In the genomic region with DNA sequence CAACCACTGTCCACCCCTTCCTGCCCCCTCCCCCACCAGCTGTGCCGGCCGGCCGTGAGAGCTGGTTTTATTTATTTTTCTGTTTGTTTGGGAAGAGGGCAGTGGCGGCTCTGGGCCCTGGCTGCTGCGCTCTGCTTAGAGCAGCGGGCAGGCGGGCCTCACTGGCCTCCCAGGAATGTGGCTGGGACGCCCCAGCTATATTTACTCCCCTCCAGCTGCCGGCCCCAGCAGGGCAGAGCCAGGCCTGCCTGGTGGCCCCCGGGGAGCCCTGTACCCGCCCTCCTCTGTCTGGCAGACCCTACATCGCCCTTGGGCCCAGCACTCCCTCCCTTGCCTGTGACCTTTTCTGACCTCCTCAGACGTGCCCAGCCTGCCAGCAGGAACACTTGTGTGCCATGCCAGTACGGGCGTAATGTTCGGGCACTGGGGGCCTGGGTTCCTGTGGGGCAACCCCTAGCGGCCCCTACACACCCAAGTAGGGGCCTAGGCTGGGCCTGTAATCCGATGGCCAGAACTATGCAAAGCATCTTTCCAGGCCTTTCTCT, we compare ENCODE assay signal across 10 cellular contexts. TPM values are rescaled to one million over a fixed set of nuclear protein-coding genes. Genes with fewer than 3 reads are reported as not detected.
A peak's percentile ranks its signal among the peaks of the same experiment; 100 is the strongest.
DNase-seq lines count a peak whose midpoint lies in the region; ATAC-seq and TF ChIP-seq lines count a peak whose summit lies in the region.
"Had no signal": no experiment of that assay in that cellular context is flagged by ENCODE, and none has a peak within 500 bp of the region (broad histone marks: within the 10 kb centered on the region; RNA-seq: fewer than 3 reads in every experiment).

No MANE protein-coding gene starts in this region.

- TF ChIP-seq CTCF in osteoblast (IDR thresholded peaks at IDR 0.05; ENCODE audit: extremely low read depth, low read depth, low read length): no peak

- peaks cover 5% of the 10 kb centered on the region for H3K36me3 ChIP-seq in osteoblast (ENCODE audit: insufficient read depth, low read length)

- H3K27ac ChIP-seq in osteoblast (ENCODE audit: low read depth, low read length): peak overlapping the region; percentile 98

- H3K9me3 ChIP-seq in osteoblast (ENCODE audit: low read depth, low read length): no peaks in the 10 kb centered on the region

- peaks cover 89% of the 10 kb centered on the region for H3K4me1 ChIP-seq in osteoblast (ENCODE audit: insufficient read depth, low read length)

- no peak overlapping the region for H2AFZ ChIP-seq in osteoblast (ENCODE audit: low read length)

- H3K36me3 Mint-ChIP-seq in T-helper 2 cell treated with Interferon-gamma antibody and Interleukin-4, amounts not matched to agents 5 μg/mL and 100 μg/mL, for 36 hours (ENCODE audit: low read depth): no peaks in the 10 kb centered on the region

- H3K27me3 Mint-ChIP-seq in T-helper 2 cell treated with Interferon-gamma antibody and Interleukin-4, amounts not matched to agents 5 μg/mL and 100 μg/mL, for 36 hours (ENCODE audit: low read depth): peaks cover 31% of the 10 kb centered on the region

- ATAC-seq in HG03280 (IDR thresholded peaks at IDR 0.05; ENCODE audit: unreplicated experiment): no peak
- no peak for ATAC-seq in HG02798 (IDR thresholded peaks at IDR 0.05; ENCODE audit: poor library complexity, unreplicated experiment)

- no peaks in the 10 kb centered on the region for H3K27me3 ChIP-seq in osteoblast (ENCODE audit: insufficient read depth, low read length)

- peaks cover 10% of the 10 kb centered on the region for H3K4me1 Mint-ChIP-seq in T-helper 2 cell treated with Interferon-gamma antibody and Interleukin-4, amounts not matched to agents 5 μg/mL and 100 μg/mL, for 36 hours (ENCODE audit: low read depth)

- peak overlapping the region; percentile 26 for H3K4me3 ChIP-seq in osteoblast (ENCODE audit: insufficient read depth, low read length)

- H4K20me1 ChIP-seq in osteoblast (ENCODE audit: insufficient read depth, low read length): peaks cover 49% of the 10 kb centered on the region

- no peak overlapping the region for H3K27ac Mint-ChIP-seq in T-helper 2 cell treated with Interferon-gamma antibody and Interleukin-4, amounts not matched to agents 5 μg/mL and 100 μg/mL, for 36 hours

- no peaks in the 10 kb centered on the region for H3K9me3 Mint-ChIP-seq in T-helper 2 cell treated with Interferon-gamma antibody and Interleukin-4, amounts not matched to agents 5 μg/mL and 100 μg/mL, for 36 hours

- H3K4me3 Mint-ChIP-seq in T-helper 2 cell treated with Interferon-gamma antibody and Interleukin-4, amounts not matched to agents 5 μg/mL and 100 μg/mL, for 36 hours: no peak overlapping the region

- H3K4me2 ChIP-seq in osteoblast (ENCODE audit: insufficient read depth, low read length): peak overlapping the region; percentile 49

- DNase-seq in AG08395 (ENCODE audit: low spot score) (peak; percentile 47), SHP77 treated with DMSO at 0.1 percent for 48 hours (lab: John Stamatoyannopoulos, UW) (peak; percentile 19), glomerular visceral epithelial cell (ENCODE audit: extremely low spot score) (peak; percentile 74), osteoblast (ENCODE audit: insufficient read length, low spot score, missing footprints) (peak; percentile 94)
- no peak for DNase-seq in stimulated activated CD4-positive, alpha-beta T cell treated with anti-CD3 and anti-CD28 coated beads, Interleukin-4, amount 100 ng/mL, for 1 hour
- no peak for DNase-seq in T-helper 2 cell treated with Interferon-gamma antibody and Interleukin-4, amounts not matched to agents 5 μg/mL and 100 μg/mL, for 36 hours (ENCODE audit: low spot score)
- DNase-seq: activated T-cell treated with anti-CD3 and anti-CD28 coated beads, Interleukin-2, amount 50 U/mL, for 1 hour; NCI-H1930 had no signal

- peaks cover 87% of the 10 kb centered on the region for H3K79me2 ChIP-seq in osteoblast (ENCODE audit: insufficient read depth, low read length)

RNA-seq across cellular contexts. Expression of a gene that starts 7.7 kb away (rescaled TPM):
- total RNA-seq in osteoblast: 186 and 210 TPM in 2 replicates

Comparison
In these comparisons a context has a peak if more than half of its experiments do, and no peak if none do; other contexts are left out.
1. DNase-seq: peak in AG08395 (single experiment), SHP77 treated with DMSO at 0.1 percent for 48 hours (single experiment), glomerular visceral epithelial cell (single experiment) and osteoblast (single experiment); none in stimulated activated CD4-positive, alpha-beta T cell treated with anti-CD3 and anti-CD28 coated beads, Interleukin-4, amount 100 ng/mL, for 1 hour (single experiment) and T-helper 2 cell treated with Interferon-gamma antibody and Interleukin-4, amounts not matched to agents 5 μg/mL and 100 μg/mL, for 36 hours (single experiment).